ENCODE assay signal across 12 cellular contexts in the genomic region with DNA sequence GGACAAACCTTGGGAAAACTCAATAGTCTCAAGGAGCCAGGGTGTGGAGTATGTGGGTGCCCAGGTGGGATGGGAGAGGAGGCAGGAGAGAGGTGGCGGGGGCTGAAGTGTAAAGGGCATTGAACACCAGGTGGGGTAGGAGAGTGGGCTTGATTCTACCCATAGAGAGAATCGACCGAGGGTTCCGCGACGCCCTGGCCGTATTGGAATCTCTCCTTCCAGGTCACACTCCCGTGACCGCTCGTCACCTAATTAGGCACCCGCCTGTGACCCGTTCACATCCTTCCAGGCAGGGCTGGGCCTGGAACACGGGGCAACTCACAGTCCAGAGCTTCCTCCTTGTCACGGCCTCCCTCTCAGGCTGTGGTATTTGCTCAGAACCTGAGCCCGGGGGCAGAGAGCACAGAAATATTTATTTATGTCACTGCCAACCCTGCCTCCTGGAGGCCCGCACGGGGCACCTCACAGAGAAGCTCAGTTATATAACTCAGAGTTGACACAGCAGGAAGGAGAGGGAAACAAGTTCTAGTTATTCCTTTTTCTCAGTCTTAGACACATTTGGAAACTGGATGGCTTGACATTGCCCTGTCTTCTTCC. TPM values are rescaled to one million over a fixed set of nuclear protein-coding genes. Genes with fewer than 3 reads are reported as not detected.
A peak's percentile ranks its signal among the peaks of the same experiment; 100 is the strongest.
DNase-seq lines count a peak whose midpoint lies in the region; ATAC-seq and TF ChIP-seq lines count a peak whose summit lies in the region.
"Had no signal": no experiment of that assay in that cellular context is flagged by ENCODE, and none has a peak within 500 bp of the region (broad histone marks: within the 10 kb centered on the region; RNA-seq: fewer than 3 reads in every experiment).

No MANE protein-coding gene starts in this region.

- H3K4me1 ChIP-seq in CD4-positive, CD25-positive, alpha-beta regulatory T cell (ENCODE audit: control insufficient read depth, insufficient read depth, low read length, poor library complexity, severe bottlenecking), result no peaks in the 10 kb centered on the region

- no peak overlapping the region for H3K4me3 Mint-ChIP-seq in CD4-positive, CD25-positive, alpha-beta regulatory T cell
- no peak overlapping the region for H3K4me3 Mint-ChIP-seq in naive thymus-derived CD8-positive, alpha-beta T cell
- H3K4me3 Mint-ChIP-seq: activated naive CD4-positive, alpha-beta T cell treated with anti-CD3 and anti-CD28 coated beads, Interleukin-2, amount 50 U/mL, for 24 hours; neural crest cell had no signal

- H3K9me3 Mint-ChIP-seq in CD4-positive, CD25-positive, alpha-beta regulatory T cell, result no peaks in the 10 kb centered on the region
- no peaks in the 10 kb centered on the region for H3K9me3 Mint-ChIP-seq in naive thymus-derived CD8-positive, alpha-beta T cell
- H3K9me3 Mint-ChIP-seq: activated naive CD4-positive, alpha-beta T cell treated with anti-CD3 and anti-CD28 coated beads, Interleukin-2, amount 50 U/mL, for 24 hours; neural crest cell had no signal

- no peaks in the 10 kb centered on the region for H3K36me3 ChIP-seq in CD4-positive, CD25-positive, alpha-beta regulatory T cell (ENCODE audit: control insufficient read depth, insufficient read depth, low read length)

- H3K4me1 Mint-ChIP-seq in CD4-positive, CD25-positive, alpha-beta regulatory T cell, result peaks cover 0 to 25% (median 5%) of the 10 kb centered on the region in 4 donors
- H3K4me1 Mint-ChIP-seq in naive thymus-derived CD8-positive, alpha-beta T cell, result peaks cover 10 to 14% (median 12%) of the 10 kb centered on the region in 4 donors
- H3K4me1 Mint-ChIP-seq: activated naive CD4-positive, alpha-beta T cell treated with anti-CD3 and anti-CD28 coated beads, Interleukin-2, amount 50 U/mL, for 24 hours had no signal

- TF ChIP-seq CTCF in epithelial cell of esophagus (IDR thresholded peaks at IDR 0.05; ENCODE audit: insufficient read depth, low read depth, low read length, missing control alignments), result peak; percentile 27

- peak in 1 of 2 donors; percentile 45 for ATAC-seq in CD4-positive, CD25-positive, alpha-beta regulatory T cell (ENCODE audit: low read depth in 2 of 2)
- peak; percentile 25 to 53 for ATAC-seq in naive thymus-derived CD8-positive, alpha-beta T cell
- ATAC-seq in SK-N-SH treated with all-trans-retinoic acid at 6 μM for 48 hours, result no peak; the same call in 2 of the 3 replicates

- no peaks in the 10 kb centered on the region for H3K27me3 ChIP-seq in CD4-positive, CD25-positive, alpha-beta regulatory T cell (ENCODE audit: control insufficient read depth, insufficient read depth, low read length)

- no peak overlapping the region for H3K4me3 ChIP-seq in CD4-positive, CD25-positive, alpha-beta regulatory T cell (ENCODE audit: low read depth, low read length)
- H3K4me3 ChIP-seq in epithelial cell of esophagus (ENCODE audit: low read length), result no peak overlapping the region

- H3K27ac ChIP-seq in CD4-positive, CD25-positive, alpha-beta regulatory T cell (ENCODE audit: insufficient read depth, low read length, poor library complexity, severe bottlenecking), result no peak overlapping the region

- peak in 1 of 3 donors; percentile 23 for DNase-seq in CD4-positive, CD25-positive, alpha-beta regulatory T cell
- peak; percentile 78 for DNase-seq in M059J (ENCODE audit: low read depth)
- peak; percentile 75 for DNase-seq in epithelial cell of esophagus (ENCODE audit: low read depth)
- DNase-seq in naive thymus-derived CD8-positive, alpha-beta T cell, result peak in 2 of 10 donors; percentile 15 to 17
- DNase-seq in NCI-H1436 treated with DMSO at 0.1 percent for 48 hours (lab: John Stamatoyannopoulos, UW), result no peak
- no peak for DNase-seq in inferior parietal cortex (ENCODE audit: extremely low spot score)
- no peak for DNase-seq in amniotic stem cell (lab: John Stamatoyannopoulos, UW)
- DNase-seq: DMS 273 treated with DMSO at 0.1 percent for 48 hours, T-helper 9 cell had no signal

- POLR2A ChIA-PET in naive thymus-derived CD8-positive, alpha-beta T cell (lab: Charles Lee), result no interaction called here

- H3K36me3 Mint-ChIP-seq in CD4-positive, CD25-positive, alpha-beta regulatory T cell, result no peaks in the 10 kb centered on the region
- H3K36me3 Mint-ChIP-seq in naive thymus-derived CD8-positive, alpha-beta T cell, result no peaks in the 10 kb centered on the region
- H3K36me3 Mint-ChIP-seq: activated naive CD4-positive, alpha-beta T cell treated with anti-CD3 and anti-CD28 coated beads, Interleukin-2, amount 50 U/mL, for 24 hours had no signal

- H3K27ac Mint-ChIP-seq in CD4-positive, CD25-positive, alpha-beta regulatory T cell, result peak overlapping the region in 2 of 3 donors; percentile 83 to 88
- peak overlapping the region in 4 of 10 donors; percentile 2 to 66 (median 25) for H3K27ac Mint-ChIP-seq in naive thymus-derived CD8-positive, alpha-beta T cell
- H3K27ac Mint-ChIP-seq: activated naive CD4-positive, alpha-beta T cell treated with anti-CD3 and anti-CD28 coated beads, Interleukin-2, amount 50 U/mL, for 24 hours had no signal

- no peaks in the 10 kb centered on the region for H3K9me3 ChIP-seq in CD4-positive, CD25-positive, alpha-beta regulatory T cell (ENCODE audit: control insufficient read depth in 2 of 2, low read length in 2 of 2)

- peaks cover 18% of the 10 kb centered on the region for H3K27me3 Mint-ChIP-seq in CD4-positive, CD25-positive, alpha-beta regulatory T cell
- H3K27me3 Mint-ChIP-seq in naive thymus-derived CD8-positive, alpha-beta T cell, result no peaks in the 10 kb centered on the region
- H3K27me3 Mint-ChIP-seq: activated naive CD4-positive, alpha-beta T cell treated with anti-CD3 and anti-CD28 coated beads, Interleukin-2, amount 50 U/mL, for 24 hours had no signal

TF ChIP-seq in SK-N-SH treated with all-trans-retinoic acid at 6 μM for 48 hours, 23 proteins besides CTCF, POLR2A, EP300 and RAD21:
- TF ChIP-seq ZNF565 (CRISPR knock-in tag; conservative IDR thresholded peaks at IDR 0.05; ENCODE audit: low read depth) (no peak), ZC3H10 (CRISPR knock-in tag; IDR thresholded peaks at IDR 0.05) (no peak), ZNF8 (CRISPR knock-in tag; IDR thresholded peaks at IDR 0.05) (no peak)
- TF ChIP-seq, protein P1, sequence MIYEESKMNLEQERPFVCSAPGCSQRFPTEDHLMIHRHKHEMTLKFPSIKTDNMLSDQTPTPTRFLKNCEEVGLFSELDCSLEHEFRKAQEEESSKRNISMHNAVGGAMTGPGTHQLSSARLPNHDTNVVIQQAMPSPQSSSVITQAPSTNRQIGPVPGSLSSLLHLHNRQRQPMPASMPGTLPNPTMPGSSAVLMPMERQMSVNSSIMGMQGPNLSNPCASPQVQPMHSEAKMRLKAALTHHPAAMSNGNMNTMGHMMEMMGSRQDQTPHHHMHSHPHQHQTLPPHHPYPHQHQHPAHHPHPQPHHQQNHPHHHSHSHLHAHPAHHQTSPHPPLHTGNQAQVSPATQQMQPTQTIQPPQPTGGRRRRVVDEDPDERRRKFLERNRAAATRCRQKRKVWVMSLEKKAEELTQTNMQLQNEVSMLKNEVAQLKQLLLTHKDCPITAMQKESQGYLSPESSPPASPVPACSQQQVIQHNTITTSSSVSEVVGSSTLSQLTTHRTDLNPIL (CRISPR knock-in tag; IDR thresholded peaks at IDR 0.05; ENCODE audit: low read depth), result no peak

RNA-seq across cellular contexts. Expression of a gene that starts 12.0 kb away (rescaled TPM):
- total RNA-seq in CD4-positive, CD25-positive, alpha-beta regulatory T cell, result not detected
- polyA plus RNA-seq in CD4-positive, CD25-positive, alpha-beta regulatory T cell, result under 1 TPM in 1 of 4 donors, not detected in 3; 0.34 TPM
- not detected in 2 replicates for total RNA-seq in M059J (2014; rRNA removed; shearing (Covaris generic))
- under 1 TPM in 1 of 2 experiments, not detected in 1; 0.21 TPM for total RNA-seq in naive thymus-derived CD8-positive, alpha-beta T cell
- under 1 TPM in 2 of 3 donors, not detected in 1; 0.03 to 0.09 TPM for polyA plus RNA-seq in naive thymus-derived CD8-positive, alpha-beta T cell
- total RNA-seq: neural crest cell had no signal

Comparison
In these comparisons a context has a peak if more than half of its experiments do, and no peak if none do; other contexts are left out.
1. DNase-seq: peak in M059J (single experiment) and epithelial cell of esophagus (single experiment); none in NCI-H1436 treated with DMSO at 0.1 percent for 48 hours (single experiment), inferior parietal cortex (single experiment) and amniotic stem cell (single experiment).